8 cellular contexts compared by ENCODE assay signal in the genomic region with DNA sequence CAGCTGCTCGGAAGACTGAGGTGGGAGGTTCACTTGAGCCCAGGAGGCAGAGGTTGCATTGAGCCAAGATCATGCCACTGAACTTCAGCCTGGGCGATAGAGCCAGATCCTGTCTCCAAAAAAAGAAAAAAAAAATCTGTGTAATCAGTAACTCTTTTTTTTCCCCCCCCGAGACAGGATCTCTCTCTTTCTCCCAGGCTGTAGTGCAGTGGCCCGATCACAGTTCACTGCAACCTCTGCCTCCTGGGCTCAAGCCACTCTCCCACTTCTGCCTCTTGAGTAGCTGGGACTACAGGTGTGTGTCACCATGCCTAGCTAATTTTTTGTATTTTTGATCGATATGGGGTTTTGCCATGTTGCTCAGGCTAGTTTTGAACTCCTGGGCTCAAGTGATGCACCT.
"Had no signal": no experiment of that assay in that cellular context is flagged by ENCODE, and none has a peak within 500 bp of the region (broad histone marks: within the 10 kb centered on the region; RNA-seq: fewer than 3 reads in every experiment).

No MANE protein-coding gene starts in this region.

- FAIRE-seq: H1, H54, HepG2 had no signal

- H3K27ac Mint-ChIP-seq: GM23338, IgD-negative memory B cell had no signal

- ATAC-seq: GM23338, HepG2 had no signal

- H3K4me1 Mint-ChIP-seq: IgD-negative memory B cell had no signal

- H3K36me3 Mint-ChIP-seq: IgD-negative memory B cell had no signal

- H3K4me3 Mint-ChIP-seq: GM23338, H9, IgD-negative memory B cell had no signal

- H3K9me3 Mint-ChIP-seq: GM23338, H9, IgD-negative memory B cell had no signal

- DNase-seq: H9, HCEC 1CT, KBM-7 had no signal

- H3K27me3 Mint-ChIP-seq: IgD-negative memory B cell had no signal
